ENCODE assay signal across 2 cellular contexts in the genomic region with DNA sequence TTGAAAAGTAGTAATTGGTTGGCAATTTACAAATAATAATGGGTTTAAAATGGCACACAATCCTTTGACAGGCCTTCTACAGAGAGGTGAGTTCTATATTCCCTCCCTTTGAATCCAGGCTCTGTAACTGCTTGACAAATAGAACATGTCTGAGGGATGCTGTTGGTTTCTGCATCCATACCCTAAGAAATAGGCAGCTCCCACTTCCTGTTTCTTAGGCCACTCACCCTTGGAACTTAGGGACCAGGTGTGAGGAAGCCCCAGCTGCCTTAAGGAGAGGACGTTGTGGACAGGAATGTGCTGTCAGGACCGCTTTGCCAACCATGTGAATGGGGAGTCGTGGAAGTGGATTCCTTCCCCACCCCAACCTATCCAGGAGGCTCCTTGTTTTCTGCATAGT.
A peak's percentile ranks its signal among the peaks of the same experiment; 100 is the strongest.
TF ChIP-seq lines count a peak whose summit lies in the region.

No MANE protein-coding gene starts in this region.

TF ChIP-seq in GM12891, 5 proteins besides CTCF, POLR2A, EP300 and RAD21:
- TF ChIP-seq SPI1 (IDR thresholded peaks at IDR 0.05; ENCODE audit: low read depth, low read length): peak; percentile 33; the same call in 1 of the 2 replicates
- no peak for TF ChIP-seq POLR2AphosphoS5 (IDR thresholded peaks at IDR 0.05; ENCODE audit: low read depth, low read length)
TF ChIP-seq in GM12891: peak in this region for 1.

TF ChIP-seq in IMR-90, 13 proteins besides CTCF, POLR2A, EP300 and RAD21:
- TF ChIP-seq RFX5 (IDR thresholded peaks at IDR 0.05; ENCODE audit: low read depth, low read length): no peak
- no peak for TF ChIP-seq BHLHE40 (IDR thresholded peaks at IDR 0.05; ENCODE audit: low read depth, low read length)
- no peak for TF ChIP-seq CHD1 (IDR thresholded peaks at IDR 0.05; ENCODE audit: low read depth, low read length)
- no peak for TF ChIP-seq CEBPB (IDR thresholded peaks at IDR 0.05; ENCODE audit: low read depth, low read length)
- TF ChIP-seq FOS (IDR thresholded peaks at IDR 0.05; ENCODE audit: low read depth, low read length): no peak
- TF ChIP-seq NFE2L2 (IDR thresholded peaks at IDR 0.05; ENCODE audit: low read depth, low read length): no peak
- no peak for TF ChIP-seq MXI1 (IDR thresholded peaks at IDR 0.05; ENCODE audit: borderline replicate concordance, low read depth, low read length)
- TF ChIP-seq SMC3 (IDR thresholded peaks at IDR 0.05; ENCODE audit: low read depth, low read length): no peak
- TF ChIP-seq MAZ (IDR thresholded peaks at IDR 0.05; ENCODE audit: borderline replicate concordance, low read depth, low read length): no peak
